Comparison of ENCODE assay signal across 12 cellular contexts in the genomic region with DNA sequence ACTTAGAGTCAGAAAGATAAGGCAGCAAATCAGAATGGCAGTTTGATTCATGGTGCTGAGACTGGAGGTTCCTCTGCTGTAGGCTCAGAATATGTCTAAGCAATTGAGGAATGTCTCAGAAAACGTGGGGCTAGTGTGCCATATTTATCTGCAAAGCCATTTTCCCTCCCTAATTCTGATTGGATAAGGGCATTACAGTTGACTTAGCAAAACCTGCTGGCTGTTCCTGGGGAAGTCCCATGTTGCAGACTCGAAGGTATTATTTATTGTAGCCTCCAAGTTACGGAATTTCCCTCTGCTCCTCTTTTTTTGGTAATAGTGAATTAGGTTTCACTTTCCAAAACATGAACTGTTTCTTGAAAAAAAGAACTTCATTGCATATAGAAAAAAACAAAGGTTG. TPM values are rescaled to one million over a fixed set of nuclear protein-coding genes. Genes with fewer than 3 reads are reported as not detected.
DNase-seq lines count a peak whose midpoint lies in the region; ATAC-seq and TF ChIP-seq lines count a peak whose summit lies in the region.
"Had no signal": no experiment of that assay in that cellular context is flagged by ENCODE, and none has a peak within 500 bp of the region (broad histone marks: within the 10 kb centered on the region; RNA-seq: fewer than 3 reads in every experiment).

Gene CXCL10, minus strand, starts transcription at position 117 of the 400 bp plus-strand sequence. Its CDS starts 66 bp downstream, at position 51.

- H3K27ac Mint-ChIP-seq in activated naive CD4-positive, alpha-beta T cell treated with anti-CD3 and anti-CD28 coated beads, Interleukin-2, amount 50 U/mL, for 24 hours, result peak within 1 kb of the TSS; percentile 60
- no peak within 1 kb of the TSS for H3K27ac Mint-ChIP-seq in activated B cell treated with CpG ODN at 0.5 μM for 24 hours
- H3K27ac Mint-ChIP-seq in stimulated activated naive CD8-positive, alpha-beta T cell treated with anti-CD3 and anti-CD28 coated beads, Interleukin-15, Interleukin-2, amounts not matched to agents 100 ng/mL and 50 ng/mL, for 24 hours, result peak within 1 kb of the TSS; percentile 27
- H3K27ac Mint-ChIP-seq: WTC11 had no signal

- H3K36me3 Mint-ChIP-seq in activated naive CD4-positive, alpha-beta T cell treated with anti-CD3 and anti-CD28 coated beads, Interleukin-2, amount 50 U/mL, for 24 hours, result no peaks in the 10 kb centered on the region
- H3K36me3 Mint-ChIP-seq in activated B cell treated with CpG ODN at 0.5 μM for 24 hours (ENCODE audit: low read depth), result no peaks in the 10 kb centered on the region
- H3K36me3 Mint-ChIP-seq in stimulated activated naive CD8-positive, alpha-beta T cell treated with anti-CD3 and anti-CD28 coated beads, Interleukin-15, Interleukin-2, amounts not matched to agents 100 ng/mL and 50 ng/mL, for 24 hours (ENCODE audit: low read depth), result no peaks in the 10 kb centered on the region
- H3K36me3 Mint-ChIP-seq: WTC11 had no signal

- no peak for DNase-seq in activated naive CD4-positive, alpha-beta T cell (lab: John Stamatoyannopoulos, UW)
- DNase-seq in activated B cell treated with CpG ODN at 0.5 μM for 24 hours (no peak), foreskin keratinocyte (peak in 1 of 2 donors; percentile 46), DMS53 (lab: John Stamatoyannopoulos, UW) (no peak)
- DNase-seq: NCI-H446; stimulated activated CD4-positive, alpha-beta T cell treated with anti-CD3 and anti-CD28 coated beads, Interleukin-15, amount 100 ng/mL, for 24 hours had no signal

- H3K4me1 Mint-ChIP-seq in activated naive CD4-positive, alpha-beta T cell treated with anti-CD3 and anti-CD28 coated beads, Interleukin-2, amount 50 U/mL, for 24 hours, result peaks cover 27% of the 10 kb centered on the region
- peaks cover 29% of the 10 kb centered on the region for H3K4me1 Mint-ChIP-seq in activated B cell treated with CpG ODN at 0.5 μM for 24 hours
- peaks cover 29% of the 10 kb centered on the region for H3K4me1 Mint-ChIP-seq in stimulated activated naive CD8-positive, alpha-beta T cell treated with anti-CD3 and anti-CD28 coated beads, Interleukin-15, Interleukin-2, amounts not matched to agents 100 ng/mL and 50 ng/mL, for 24 hours (ENCODE audit: low read depth)
- H3K4me1 Mint-ChIP-seq: WTC11 had no signal

- H3K4me1 ChIP-seq in foreskin keratinocyte, result peaks cover 4% of the 10 kb centered on the region

- ATAC-seq in activated B cell treated with CpG ODN at 0.5 μM for 24 hours (ENCODE audit: low read depth) (peak; percentile 66), foreskin keratinocyte (peak; percentile 54), GM19467 (IDR thresholded peaks at IDR 0.05; ENCODE audit: unreplicated experiment) (no peak), GM21367 (IDR thresholded peaks at IDR 0.05; ENCODE audit: unreplicated experiment) (no peak)
- ATAC-seq: WTC11 had no signal

- H3K27me3 Mint-ChIP-seq in activated naive CD4-positive, alpha-beta T cell treated with anti-CD3 and anti-CD28 coated beads, Interleukin-2, amount 50 U/mL, for 24 hours, result no peaks in the 10 kb centered on the region
- H3K27me3 Mint-ChIP-seq in activated B cell treated with CpG ODN at 0.5 μM for 24 hours, result no peaks in the 10 kb centered on the region
- H3K27me3 Mint-ChIP-seq in stimulated activated naive CD8-positive, alpha-beta T cell treated with anti-CD3 and anti-CD28 coated beads, Interleukin-15, Interleukin-2, amounts not matched to agents 100 ng/mL and 50 ng/mL, for 24 hours, result peaks cover 7% of the 10 kb centered on the region

- H3K27me3 ChIP-seq in foreskin keratinocyte, result no peaks in the 10 kb centered on the region

- H3K4me3 Mint-ChIP-seq in activated naive CD4-positive, alpha-beta T cell treated with anti-CD3 and anti-CD28 coated beads, Interleukin-2, amount 50 U/mL, for 24 hours, result no peak within 1 kb of the TSS
- H3K4me3 Mint-ChIP-seq in activated B cell treated with CpG ODN at 0.5 μM for 24 hours, result no peak within 1 kb of the TSS
- H3K4me3 Mint-ChIP-seq in stimulated activated naive CD8-positive, alpha-beta T cell treated with anti-CD3 and anti-CD28 coated beads, Interleukin-15, Interleukin-2, amounts not matched to agents 100 ng/mL and 50 ng/mL, for 24 hours, result peak within 1 kb of the TSS; percentile 68
- H3K4me3 Mint-ChIP-seq: WTC11 had no signal

- H3K27ac ChIP-seq in foreskin keratinocyte, result peak within 1 kb of the TSS; percentile 44

- intact Hi-C loops in activated B cell treated with CpG ODN at 0.5 μM for 24 hours (cut with micrococcal nuclease), result loop anchor here (2.0 kb wide), 2 partner anchors 15 to 37 kb away; no protein-coding TSS in a partner anchor

- POLR2A ChIA-PET in activated B cell treated with CpG ODN at 0.5 μM for 24 hours (lab: Charles Lee), result interaction anchor here (1.0 kb wide), 1 partner anchor 27 kb away, joined by 3 read pairs; no protein-coding TSS in a partner anchor

- H3K9me3 Mint-ChIP-seq in activated naive CD4-positive, alpha-beta T cell treated with anti-CD3 and anti-CD28 coated beads, Interleukin-2, amount 50 U/mL, for 24 hours, result no peaks in the 10 kb centered on the region
- no peaks in the 10 kb centered on the region for H3K9me3 Mint-ChIP-seq in activated B cell treated with CpG ODN at 0.5 μM for 24 hours
- no peaks in the 10 kb centered on the region for H3K9me3 Mint-ChIP-seq in stimulated activated naive CD8-positive, alpha-beta T cell treated with anti-CD3 and anti-CD28 coated beads, Interleukin-15, Interleukin-2, amounts not matched to agents 100 ng/mL and 50 ng/mL, for 24 hours
- H3K9me3 Mint-ChIP-seq: WTC11 had no signal

- CTCF ChIA-PET in activated B cell treated with CpG ODN at 0.5 μM for 24 hours (lab: Charles Lee), result no interaction called here

- TF ChIP-seq CTCF in activated B cell treated with CpG ODN at 0.5 μM for 24 hours (IDR thresholded peaks at IDR 0.05) (no peak), foreskin keratinocyte (conservative IDR thresholded peaks at IDR 0.05) (no peak)

RNA-seq across cellular contexts. Expression of gene CXCL10, which starts in this region (rescaled TPM):
- 0.17 TPM in 1 of 2 replicates, not detected in the other for total RNA-seq in activated B cell treated with CpG ODN at 0.5 μM for 24 hours
- 0.28 and 0.44 TPM in 2 replicates for total RNA-seq in foreskin keratinocyte
- polyA plus RNA-seq in foreskin keratinocyte, result 0.21 and 0.30 TPM in 2 replicates
- total RNA-seq: frontal cortex, WTC11 had no signal

Comparison
In these comparisons a context has a peak if more than half of its experiments do, and no peak if none do; other contexts are left out.
1. Peak in ATAC-seq in activated B cell treated with CpG ODN at 0.5 μM for 24 hours; RNA of the gene not detected or under 1 TPM.
2. Peak in ATAC-seq and H3K27ac ChIP-seq in foreskin keratinocyte; RNA of the gene not detected or under 1 TPM.